1 cellular context compared by ENCODE assay signal in the genomic region with DNA sequence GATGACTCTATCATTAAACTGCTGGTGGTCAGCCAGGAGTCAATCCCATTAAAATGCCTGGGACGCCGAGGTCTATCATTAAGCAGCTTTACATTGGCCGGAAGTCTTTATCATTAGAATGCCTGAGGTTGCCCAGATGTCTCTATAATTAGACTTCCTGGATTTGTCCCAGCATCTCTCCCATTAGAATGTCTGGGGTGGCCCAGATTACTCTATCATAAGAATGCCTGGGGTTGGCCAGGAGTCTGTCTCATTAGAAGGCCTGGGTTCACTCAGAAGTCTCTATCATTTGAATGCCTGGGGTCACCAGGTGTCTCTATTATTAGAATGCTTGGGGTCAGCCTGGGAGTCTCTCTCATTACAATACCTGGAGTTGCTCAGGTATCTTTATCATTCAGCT.
TF ChIP-seq lines count a peak whose summit lies in the region.

No MANE protein-coding gene starts in this region.

TF ChIP-seq in HepG2, 621 proteins besides CTCF, POLR2A, EP300 and RAD21 (continued from another document):
- TF ChIP-seq, protein P1, sequence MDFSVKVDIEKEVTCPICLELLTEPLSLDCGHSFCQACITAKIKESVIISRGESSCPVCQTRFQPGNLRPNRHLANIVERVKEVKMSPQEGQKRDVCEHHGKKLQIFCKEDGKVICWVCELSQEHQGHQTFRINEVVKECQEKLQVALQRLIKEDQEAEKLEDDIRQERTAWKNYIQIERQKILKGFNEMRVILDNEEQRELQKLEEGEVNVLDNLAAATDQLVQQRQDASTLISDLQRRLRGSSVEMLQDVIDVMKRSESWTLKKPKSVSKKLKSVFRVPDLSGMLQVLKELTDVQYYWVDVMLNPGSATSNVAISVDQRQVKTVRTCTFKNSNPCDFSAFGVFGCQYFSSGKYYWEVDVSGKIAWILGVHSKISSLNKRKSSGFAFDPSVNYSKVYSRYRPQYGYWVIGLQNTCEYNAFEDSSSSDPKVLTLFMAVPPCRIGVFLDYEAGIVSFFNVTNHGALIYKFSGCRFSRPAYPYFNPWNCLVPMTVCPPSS (IDR thresholded peaks at IDR 0.05), result no peak
- TF ChIP-seq MEIS2 (CRISPR knock-in tag; IDR thresholded peaks at IDR 0.05), result no peak
- TF ChIP-seq ZNF557 (CRISPR knock-in tag; IDR thresholded peaks at IDR 0.05), result no peak
- no peak for TF ChIP-seq ZFP1 (CRISPR knock-in tag; IDR thresholded peaks at IDR 0.05)
- TF ChIP-seq, protein P2, sequence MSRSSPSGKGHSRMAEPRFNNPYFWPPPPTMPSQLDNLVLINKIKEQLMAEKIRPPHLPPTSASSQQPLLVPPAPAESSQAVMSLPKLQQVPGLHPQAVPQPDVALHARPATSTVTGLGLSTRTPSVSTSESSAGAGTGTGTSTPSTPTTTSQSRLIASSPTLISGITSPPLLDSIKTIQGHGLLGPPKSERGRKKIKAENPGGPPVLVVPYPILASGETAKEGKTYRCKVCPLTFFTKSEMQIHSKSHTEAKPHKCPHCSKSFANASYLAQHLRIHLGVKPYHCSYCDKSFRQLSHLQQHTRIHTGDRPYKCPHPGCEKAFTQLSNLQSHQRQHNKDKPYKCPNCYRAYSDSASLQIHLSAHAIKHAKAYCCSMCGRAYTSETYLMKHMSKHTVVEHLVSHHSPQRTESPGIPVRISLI (CRISPR knock-in tag; IDR thresholded peaks at IDR 0.05; ENCODE audit: borderline replicate concordance), result no peak
- no peak for TF ChIP-seq ZNF256 (CRISPR knock-in tag; conservative IDR thresholded peaks at IDR 0.05)
- TF ChIP-seq, protein P3, sequence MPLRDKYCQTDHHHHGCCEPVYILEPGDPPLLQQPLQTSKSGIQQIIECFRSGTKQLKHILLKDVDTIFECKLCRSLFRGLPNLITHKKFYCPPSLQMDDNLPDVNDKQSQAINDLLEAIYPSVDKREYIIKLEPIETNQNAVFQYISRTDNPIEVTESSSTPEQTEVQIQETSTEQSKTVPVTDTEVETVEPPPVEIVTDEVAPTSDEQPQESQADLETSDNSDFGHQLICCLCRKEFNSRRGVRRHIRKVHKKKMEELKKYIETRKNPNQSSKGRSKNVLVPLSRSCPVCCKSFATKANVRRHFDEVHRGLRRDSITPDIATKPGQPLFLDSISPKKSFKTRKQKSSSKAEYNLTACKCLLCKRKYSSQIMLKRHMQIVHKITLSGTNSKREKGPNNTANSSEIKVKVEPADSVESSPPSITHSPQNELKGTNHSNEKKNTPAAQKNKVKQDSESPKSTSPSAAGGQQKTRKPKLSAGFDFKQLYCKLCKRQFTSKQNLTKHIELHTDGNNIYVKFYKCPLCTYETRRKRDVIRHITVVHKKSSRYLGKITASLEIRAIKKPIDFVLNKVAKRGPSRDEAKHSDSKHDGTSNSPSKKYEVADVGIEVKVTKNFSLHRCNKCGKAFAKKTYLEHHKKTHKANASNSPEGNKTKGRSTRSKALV (CRISPR knock-in tag; IDR thresholded peaks at IDR 0.05), result no peak
- no peak for TF ChIP-seq BRCA1 (CRISPR knock-in tag; IDR thresholded peaks at IDR 0.05)
- TF ChIP-seq DNMT3B (CRISPR knock-in tag; conservative IDR thresholded peaks at IDR 0.05), result no peak
- TF ChIP-seq, protein P4, sequence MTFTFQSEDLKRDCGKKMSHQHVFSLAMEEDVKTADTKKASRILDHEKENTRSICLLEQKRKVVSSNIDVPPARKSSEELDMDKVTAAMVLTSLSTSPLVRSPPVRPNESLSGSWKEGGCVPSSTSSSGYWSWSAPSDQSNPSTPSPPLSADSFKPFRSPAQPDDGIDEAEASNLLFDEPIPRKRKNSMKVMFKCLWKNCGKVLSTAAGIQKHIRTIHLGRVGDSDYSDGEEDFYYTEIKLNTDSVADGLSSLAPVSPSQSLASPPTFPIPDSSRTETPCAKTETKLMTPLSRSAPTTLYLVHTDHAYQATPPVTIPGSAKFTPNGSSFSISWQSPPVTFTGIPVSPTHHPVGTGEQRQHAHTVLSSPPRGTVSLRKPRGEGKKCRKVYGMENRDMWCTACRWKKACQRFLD (CRISPR knock-in tag; IDR thresholded peaks at IDR 0.05; ENCODE audit: borderline replicate concordance), result no peak
- TF ChIP-seq ZNF737 (CRISPR knock-in tag; IDR thresholded peaks at IDR 0.05; ENCODE audit: borderline replicate concordance), result no peak
